8 cellular contexts compared by ENCODE assay signal in genomic region chr12:122123051-122123760, GRCh38. TPM values are rescaled to one million over a fixed set of nuclear protein-coding genes. Genes with fewer than 3 reads are reported as not detected.
DNase-seq lines count a peak whose midpoint lies in the region; ATAC-seq, FAIRE-seq and TF ChIP-seq lines count a peak whose summit lies in the region.

No MANE protein-coding gene starts in this region.

- FAIRE-seq in HepG2 (lab: Jason Lieb, UNC): peak; percentile 90

- H3K27ac ChIP-seq in HepG2 (ENCODE audit: extremely low read length, insufficient read depth, low read length): no peak overlapping the region

- peak overlapping the region; percentile 5 for H3K27ac Mint-ChIP-seq in central memory CD8-positive, alpha-beta T cell (ENCODE audit: low read depth)

- in situ Hi-C loops in HepG2 (cut with HindIII; ENCODE audit: extremely low pct_ligation_motif_present, low pct_unique_long_range_greater_than_20kb): loop anchor here (5.0 kb wide), 1 partner anchor 66 kb away; no protein-coding TSS in a partner anchor

- H2AFZ ChIP-seq in HepG2 (ENCODE audit: low read length): no peak overlapping the region

- TF ChIP-seq EP300 in HepG2 (IDR thresholded peaks at IDR 0.05; ENCODE audit: low read depth in 2 of 2, low read length in 2 of 2) (no peak), HepG2 (CRISPR knock-in tag; IDR thresholded peaks at IDR 0.05; ENCODE audit: borderline replicate concordance) (no peak)

- H3K4me3 Mint-ChIP-seq in central memory CD8-positive, alpha-beta T cell: peak overlapping the region; percentile 2

- intact Hi-C loops in HepG2 (cut with micrococcal nuclease; ENCODE audit: unreplicated experiment): loop anchor here (1.0 to 10.0 kb wide), 2 partner anchors 69 to 168 kb away; no protein-coding TSS in a partner anchor

- peak; percentile 87 for TF ChIP-seq CTCF in HepG2 (CRISPR knock-in tag; IDR thresholded peaks at IDR 0.05)

- CTCF ChIA-PET in HepG2 (lab: Yijun Ruan, JAX; ENCODE audit: low intra/inter-chr PET ratio, low total read pairs): interaction anchor here (1.0 to 3.0 kb wide), 4 partner anchors 67 to 92 kb away, joined by 3 to 48 read pairs (median 4); no protein-coding TSS in a partner anchor

- DNase-seq in NCI-H524 (lab: John Stamatoyannopoulos, UW) (peak; percentile 39 to 59), NCI-H524 treated with DMSO at 0.1 percent for 48 hours (lab: John Stamatoyannopoulos, UW) (no peak), NCI-H2171 (lab: John Stamatoyannopoulos, UW) (peak; percentile 54), HepG2 (ENCODE audit: low spot score) (peak; percentile 63)
- peak; percentile 49 for DNase-seq in activated CD4-positive, alpha-beta T cell treated with anti-CD3 and anti-CD28 coated beads for 1 hour
- peak; percentile 58 to 67 for DNase-seq in central memory CD8-positive, alpha-beta T cell (ENCODE audit: low spot score in 2 of 2)
- DNase-seq in stimulated activated CD4-positive, alpha-beta T cell treated with anti-CD3 and anti-CD28 coated beads, Interleukin-4, amount 100 ng/mL, for 24 hours: peak; percentile 79

- peaks cover 38% of the 10 kb centered on the region for H3K4me1 ChIP-seq in HepG2 (ENCODE audit: insufficient read depth, low read length)

- H3K36me3 ChIP-seq in HepG2 (replicated peaks in 1 of 2; ENCODE audit: control insufficient read depth in 1 of 2, insufficient read depth in 2 of 2, low read length in 2 of 2): peaks cover 3 to 11% of the 10 kb centered on the region in 2 experiments; a peak in 2 of 5 replicates

- H3K27me3 Mint-ChIP-seq in central memory CD8-positive, alpha-beta T cell: no peaks in the 10 kb centered on the region

- 0 out of 2 replicates have a peak, but pooled peaks cover 3% of the 10 kb centered on the region for H4K20me1 ChIP-seq in HepG2 (ENCODE audit: insufficient read depth, low read length)

- peak; percentile 24 for ATAC-seq in central memory CD8-positive, alpha-beta T cell (replicated peaks; ENCODE audit: extremely low read depth, poor library complexity, severe bottlenecking)
- ATAC-seq in HepG2 (peak; percentile 48), GM18498 (IDR thresholded peaks at IDR 0.05; ENCODE audit: unreplicated experiment) (no peak)

- H3K9me3 ChIP-seq in HepG2 (ENCODE audit: low read length): no peaks in the 10 kb centered on the region

- H3K9ac ChIP-seq in HepG2 (ENCODE audit: insufficient read depth, low read depth, low read length): peak overlapping the region; percentile 31; the same call in 1 of the 2 replicates

- TF ChIP-seq RAD21 in HepG2 (CRISPR knock-in tag; IDR thresholded peaks at IDR 0.05): peak; percentile 79

- peaks cover 28% of the 10 kb centered on the region for H3K4me1 Mint-ChIP-seq in central memory CD8-positive, alpha-beta T cell

- WGBS in HepG2 (ENCODE audit: low lambda C conversion rate): 33% methylated on average over 11 of the region's 22 CpGs

- no TSS peak for BruUV-seq in HepG2 (replicated peaks; lab: Mats Ljungman, UMichigan)

- H3K4me3 ChIP-seq in HepG2 (replicated peaks in 1 of 3; ENCODE audit: insufficient read depth in 1 of 3, low read depth in 2 of 3, low read length in 3 of 3): peak overlapping the region in 1 of 3 experiments; percentile 44; a peak in 1 of 6 replicates

- H3K36me3 Mint-ChIP-seq in central memory CD8-positive, alpha-beta T cell (ENCODE audit: insufficient read depth): peaks cover 2% of the 10 kb centered on the region

- peaks cover 3% of the 10 kb centered on the region for H3K79me2 ChIP-seq in HepG2 (ENCODE audit: insufficient read depth, low read length)

- peak overlapping the region; percentile 64 for H3K4me2 ChIP-seq in HepG2 (ENCODE audit: low read depth, low read length)

- no peaks in the 10 kb centered on the region for H3K9me3 Mint-ChIP-seq in central memory CD8-positive, alpha-beta T cell

- no peak for TF ChIP-seq POLR2A in HepG2 (IDR thresholded peaks at IDR 0.05; ENCODE audit: insufficient read depth in 1 of 2, low read depth in 2 of 2, low read length in 2 of 2)

- POLR2A ChIA-PET in HepG2 (lab: Yijun Ruan, JAX): interaction anchor here (1.3 kb wide), 1 partner anchor 60 kb away, joined by 5 read pairs; no protein-coding TSS in a partner anchor

- H3K27me3 ChIP-seq in HepG2 (ENCODE audit: control insufficient read depth in 1 of 2, insufficient read depth in 2 of 2, low read length in 2 of 2): no peaks in the 10 kb centered on the region

RNA-seq across cellular contexts. Expression of gene MLXIP, which starts 44.6 kb away (rescaled TPM):
- 4.4 and 5.3 TPM in 2 replicates for total RNA-seq in HepG2 (2016; rRNA removed; fragmentation: Illumina TruSeq; extraction: Trizol)
- total RNA-seq in HepG2 (2016; cell fraction: cytosol; rRNA removed; fragmentation: Illumina TruSeq; extraction: Trizol; ENCODE audit: low read depth): 23.5 and 32.3 TPM in 2 replicates
- total RNA-seq in HepG2 (2016; cell fraction: insoluble cytoplasmic fraction; rRNA removed; fragmentation: Illumina TruSeq; extraction: Trizol): 4.0 and 6.0 TPM in 2 replicates
- total RNA-seq in HepG2 (2016; cell fraction: membrane; rRNA removed; fragmentation: Illumina TruSeq; extraction: Trizol): 9.3 and 10.6 TPM in 2 replicates
- 7.4 and 8.4 TPM in 2 replicates for total RNA-seq in HepG2 (2016; cell fraction: nucleus; rRNA removed; fragmentation: Illumina TruSeq; extraction: Trizol)
- 6.3 and 6.7 TPM in 2 replicates for polyA plus RNA-seq in HepG2 (2011; rRNA removed)
- 2.2 and 2.4 TPM in 2 replicates for polyA plus RNA-seq in HepG2 (2011; cell fraction: cytosol; rRNA removed)
- polyA plus RNA-seq in HepG2 (2011; cell fraction: nucleus; rRNA removed): 25.4 and 79.6 TPM in 2 replicates
- polyA plus RNA-seq in HepG2 (2012): 10.8 and 14.9 TPM in 2 replicates
- 8.7 and 8.8 TPM in 2 replicates for polyA plus RNA-seq in HepG2 (2016; cell fraction: cytosol; fragmentation: Illumina TruSeq; extraction: Trizol; ENCODE audit: low read depth)
- polyA plus RNA-seq in HepG2 (2016; cell fraction: insoluble cytoplasmic fraction; fragmentation: Illumina TruSeq; extraction: Trizol; ENCODE audit: low read depth): 6.2 and 10.8 TPM in 2 replicates
- 12.2 and 13.1 TPM in 2 replicates for polyA plus RNA-seq in HepG2 (2016; cell fraction: membrane; fragmentation: Illumina TruSeq; extraction: Trizol; ENCODE audit: low read depth)
- polyA plus RNA-seq in HepG2 (2016; cell fraction: nucleus; fragmentation: Illumina TruSeq; extraction: Trizol; ENCODE audit: insufficient read depth, low read depth): 23.5 and 26.5 TPM in 2 replicates
- polyA minus RNA-seq in HepG2 (2011; rRNA and poly(A)+ RNA removed; ENCODE audit: low replicate concordance): 10.1 and 18.6 TPM in 2 replicates
- 6.0 and 7.2 TPM in 2 replicates for polyA minus RNA-seq in HepG2 (2011; cell fraction: cytosol; rRNA and poly(A)+ RNA removed)
- polyA minus RNA-seq in HepG2 (2011; cell fraction: nucleus; rRNA and poly(A)+ RNA removed): 12.4 and 12.6 TPM in 2 replicates

RNA-seq across cellular contexts. Expression of gene IL31, which starts 50.8 kb away (rescaled TPM):
- not detected in 2 replicates for total RNA-seq in HepG2 (2016; rRNA removed; fragmentation: Illumina TruSeq; extraction: Trizol)
- not detected in 2 replicates for total RNA-seq in HepG2 (2016; cell fraction: cytosol; rRNA removed; fragmentation: Illumina TruSeq; extraction: Trizol; ENCODE audit: low read depth)
- not detected in 2 replicates for total RNA-seq in HepG2 (2016; cell fraction: insoluble cytoplasmic fraction; rRNA removed; fragmentation: Illumina TruSeq; extraction: Trizol)
- total RNA-seq in HepG2 (2016; cell fraction: membrane; rRNA removed; fragmentation: Illumina TruSeq; extraction: Trizol): not detected in 2 replicates
- not detected in 2 replicates for total RNA-seq in HepG2 (2016; cell fraction: nucleus; rRNA removed; fragmentation: Illumina TruSeq; extraction: Trizol)
- polyA plus RNA-seq in HepG2 (2011; rRNA removed): not detected in 2 replicates
- not detected in 2 replicates for polyA plus RNA-seq in HepG2 (2011; cell fraction: cytosol; rRNA removed)
- polyA plus RNA-seq in HepG2 (2011; cell fraction: nucleus; rRNA removed): not detected in 2 replicates
- polyA plus RNA-seq in HepG2 (2012): not detected in 2 replicates
- not detected in 2 replicates for polyA plus RNA-seq in HepG2 (2016; cell fraction: cytosol; fragmentation: Illumina TruSeq; extraction: Trizol; ENCODE audit: low read depth)
- not detected in 2 replicates for polyA plus RNA-seq in HepG2 (2016; cell fraction: insoluble cytoplasmic fraction; fragmentation: Illumina TruSeq; extraction: Trizol; ENCODE audit: low read depth)
- not detected in 2 replicates for polyA plus RNA-seq in HepG2 (2016; cell fraction: membrane; fragmentation: Illumina TruSeq; extraction: Trizol; ENCODE audit: low read depth)
- not detected in 2 replicates for polyA plus RNA-seq in HepG2 (2016; cell fraction: nucleus; fragmentation: Illumina TruSeq; extraction: Trizol; ENCODE audit: insufficient read depth, low read depth)
- polyA minus RNA-seq in HepG2 (2011; rRNA and poly(A)+ RNA removed; ENCODE audit: low replicate concordance): not detected in 2 replicates
- not detected in 2 replicates for polyA minus RNA-seq in HepG2 (2011; cell fraction: cytosol; rRNA and poly(A)+ RNA removed)
- polyA minus RNA-seq in HepG2 (2011; cell fraction: nucleus; rRNA and poly(A)+ RNA removed): not detected in 2 replicates

RNA-seq across cellular contexts. Expression of gene LRRC43, which starts 59.7 kb away (rescaled TPM):
- not detected in 2 replicates for total RNA-seq in HepG2 (2016; rRNA removed; fragmentation: Illumina TruSeq; extraction: Trizol)
- total RNA-seq in HepG2 (2016; cell fraction: cytosol; rRNA removed; fragmentation: Illumina TruSeq; extraction: Trizol; ENCODE audit: low read depth): not detected in 2 replicates
- not detected in 2 replicates for total RNA-seq in HepG2 (2016; cell fraction: insoluble cytoplasmic fraction; rRNA removed; fragmentation: Illumina TruSeq; extraction: Trizol)
- total RNA-seq in HepG2 (2016; cell fraction: membrane; rRNA removed; fragmentation: Illumina TruSeq; extraction: Trizol): not detected in 2 replicates
- not detected in 2 replicates for total RNA-seq in HepG2 (2016; cell fraction: nucleus; rRNA removed; fragmentation: Illumina TruSeq; extraction: Trizol)
- polyA plus RNA-seq in HepG2 (2011; rRNA removed): not detected in 2 replicates
- polyA plus RNA-seq in HepG2 (2011; cell fraction: cytosol; rRNA removed): not detected in 2 replicates
- polyA plus RNA-seq in HepG2 (2011; cell fraction: nucleus; rRNA removed): not detected in 2 replicates
- polyA plus RNA-seq in HepG2 (2012): not detected in 2 replicates
- polyA plus RNA-seq in HepG2 (2016; cell fraction: cytosol; fragmentation: Illumina TruSeq; extraction: Trizol; ENCODE audit: low read depth): not detected in 2 replicates
- not detected in 2 replicates for polyA plus RNA-seq in HepG2 (2016; cell fraction: insoluble cytoplasmic fraction; fragmentation: Illumina TruSeq; extraction: Trizol; ENCODE audit: low read depth)
- not detected in 2 replicates for polyA plus RNA-seq in HepG2 (2016; cell fraction: membrane; fragmentation: Illumina TruSeq; extraction: Trizol; ENCODE audit: low read depth)
- polyA plus RNA-seq in HepG2 (2016; cell fraction: nucleus; fragmentation: Illumina TruSeq; extraction: Trizol; ENCODE audit: insufficient read depth, low read depth): 0.68 TPM in 1 of 2 replicates, not detected in the other
- polyA minus RNA-seq in HepG2 (2011; rRNA and poly(A)+ RNA removed; ENCODE audit: low replicate concordance): not detected in 2 replicates
- not detected in 2 replicates for polyA minus RNA-seq in HepG2 (2011; cell fraction: cytosol; rRNA and poly(A)+ RNA removed)
- not detected in 2 replicates for polyA minus RNA-seq in HepG2 (2011; cell fraction: nucleus; rRNA and poly(A)+ RNA removed)
